Comparison of ENCODE assay signal across 1 cellular context in the genomic region with DNA sequence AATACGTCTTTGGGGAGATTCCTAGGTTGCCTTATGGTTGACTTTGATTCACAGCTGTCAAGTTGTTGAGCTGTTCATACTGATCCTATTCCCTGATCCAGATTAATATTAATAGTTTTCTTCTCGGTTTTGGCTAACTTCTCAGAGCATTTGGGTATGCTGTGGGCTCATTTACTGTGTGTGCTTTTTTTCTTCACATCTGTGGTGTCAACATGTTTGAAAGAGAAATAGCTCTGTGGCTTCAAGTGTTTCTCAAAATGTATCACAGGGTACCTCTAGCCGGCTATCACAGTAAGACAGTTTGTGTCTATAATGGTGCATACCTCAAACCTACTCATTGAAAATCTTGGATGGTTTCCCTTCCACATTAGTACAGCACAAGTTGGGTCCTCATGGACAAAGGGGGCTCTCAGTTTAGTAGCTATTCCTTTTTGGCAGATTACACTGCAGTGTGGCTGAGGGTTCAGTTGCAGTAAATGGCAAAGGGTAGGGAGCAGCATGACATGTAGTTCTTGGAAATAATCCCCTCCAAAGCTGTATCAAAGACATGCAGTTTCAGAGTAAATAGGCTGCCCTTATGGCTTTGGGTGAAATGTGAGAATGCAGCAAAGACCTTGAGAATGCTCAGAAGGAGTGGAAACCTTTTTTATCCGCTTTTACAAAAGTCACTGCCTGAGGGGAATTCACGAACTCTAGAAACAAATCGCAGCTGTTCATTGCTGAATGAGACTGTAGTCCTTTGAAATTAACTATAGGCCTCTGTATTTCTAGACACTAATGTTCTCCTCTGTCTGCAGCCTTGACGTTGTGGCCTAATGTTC.
TF ChIP-seq lines count a peak whose summit lies in the region.

No MANE protein-coding gene starts in this region.

TF ChIP-seq in GM12878, 131 proteins besides CTCF, POLR2A, EP300 and RAD21 (continued from another document and continues in another):
- TF ChIP-seq, protein P1, sequence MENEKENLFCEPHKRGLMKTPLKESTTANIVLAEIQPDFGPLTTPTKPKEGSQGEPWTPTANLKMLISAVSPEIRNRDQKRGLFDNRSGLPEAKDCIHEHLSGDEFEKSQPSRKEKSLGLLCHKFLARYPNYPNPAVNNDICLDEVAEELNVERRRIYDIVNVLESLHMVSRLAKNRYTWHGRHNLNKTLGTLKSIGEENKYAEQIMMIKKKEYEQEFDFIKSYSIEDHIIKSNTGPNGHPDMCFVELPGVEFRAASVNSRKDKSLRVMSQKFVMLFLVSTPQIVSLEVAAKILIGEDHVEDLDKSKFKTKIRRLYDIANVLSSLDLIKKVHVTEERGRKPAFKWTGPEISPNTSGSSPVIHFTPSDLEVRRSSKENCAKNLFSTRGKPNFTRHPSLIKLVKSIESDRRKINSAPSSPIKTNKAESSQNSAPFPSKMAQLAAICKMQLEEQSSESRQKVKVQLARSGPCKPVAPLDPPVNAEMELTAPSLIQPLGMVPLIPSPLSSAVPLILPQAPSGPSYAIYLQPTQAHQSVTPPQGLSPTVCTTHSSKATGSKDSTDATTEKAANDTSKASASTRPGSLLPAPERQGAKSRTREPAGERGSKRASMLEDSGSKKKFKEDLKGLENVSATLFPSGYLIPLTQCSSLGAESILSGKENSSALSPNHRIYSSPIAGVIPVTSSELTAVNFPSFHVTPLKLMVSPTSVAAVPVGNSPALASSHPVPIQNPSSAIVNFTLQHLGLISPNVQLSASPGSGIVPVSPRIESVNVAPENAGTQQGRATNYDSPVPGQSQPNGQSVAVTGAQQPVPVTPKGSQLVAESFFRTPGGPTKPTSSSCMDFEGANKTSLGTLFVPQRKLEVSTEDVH (IDR thresholded peaks at IDR 0.05; ENCODE audit: low read depth, partially characterized antibody), result no peak
- TF ChIP-seq, protein P2, sequence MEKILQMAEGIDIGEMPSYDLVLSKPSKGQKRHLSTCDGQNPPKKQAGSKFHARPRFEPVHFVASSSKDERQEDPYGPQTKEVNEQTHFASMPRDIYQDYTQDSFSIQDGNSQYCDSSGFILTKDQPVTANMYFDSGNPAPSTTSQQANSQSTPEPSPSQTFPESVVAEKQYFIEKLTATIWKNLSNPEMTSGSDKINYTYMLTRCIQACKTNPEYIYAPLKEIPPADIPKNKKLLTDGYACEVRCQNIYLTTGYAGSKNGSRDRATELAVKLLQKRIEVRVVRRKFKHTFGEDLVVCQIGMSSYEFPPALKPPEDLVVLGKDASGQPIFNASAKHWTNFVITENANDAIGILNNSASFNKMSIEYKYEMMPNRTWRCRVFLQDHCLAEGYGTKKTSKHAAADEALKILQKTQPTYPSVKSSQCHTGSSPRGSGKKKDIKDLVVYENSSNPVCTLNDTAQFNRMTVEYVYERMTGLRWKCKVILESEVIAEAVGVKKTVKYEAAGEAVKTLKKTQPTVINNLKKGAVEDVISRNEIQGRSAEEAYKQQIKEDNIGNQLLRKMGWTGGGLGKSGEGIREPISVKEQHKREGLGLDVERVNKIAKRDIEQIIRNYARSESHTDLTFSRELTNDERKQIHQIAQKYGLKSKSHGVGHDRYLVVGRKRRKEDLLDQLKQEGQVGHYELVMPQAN (conservative IDR thresholded peaks at IDR 0.05), result no peak
- no peak for TF ChIP-seq BRCA1 (IDR thresholded peaks at IDR 0.05; ENCODE audit: low read depth, low read length)
- TF ChIP-seq, protein P3, sequence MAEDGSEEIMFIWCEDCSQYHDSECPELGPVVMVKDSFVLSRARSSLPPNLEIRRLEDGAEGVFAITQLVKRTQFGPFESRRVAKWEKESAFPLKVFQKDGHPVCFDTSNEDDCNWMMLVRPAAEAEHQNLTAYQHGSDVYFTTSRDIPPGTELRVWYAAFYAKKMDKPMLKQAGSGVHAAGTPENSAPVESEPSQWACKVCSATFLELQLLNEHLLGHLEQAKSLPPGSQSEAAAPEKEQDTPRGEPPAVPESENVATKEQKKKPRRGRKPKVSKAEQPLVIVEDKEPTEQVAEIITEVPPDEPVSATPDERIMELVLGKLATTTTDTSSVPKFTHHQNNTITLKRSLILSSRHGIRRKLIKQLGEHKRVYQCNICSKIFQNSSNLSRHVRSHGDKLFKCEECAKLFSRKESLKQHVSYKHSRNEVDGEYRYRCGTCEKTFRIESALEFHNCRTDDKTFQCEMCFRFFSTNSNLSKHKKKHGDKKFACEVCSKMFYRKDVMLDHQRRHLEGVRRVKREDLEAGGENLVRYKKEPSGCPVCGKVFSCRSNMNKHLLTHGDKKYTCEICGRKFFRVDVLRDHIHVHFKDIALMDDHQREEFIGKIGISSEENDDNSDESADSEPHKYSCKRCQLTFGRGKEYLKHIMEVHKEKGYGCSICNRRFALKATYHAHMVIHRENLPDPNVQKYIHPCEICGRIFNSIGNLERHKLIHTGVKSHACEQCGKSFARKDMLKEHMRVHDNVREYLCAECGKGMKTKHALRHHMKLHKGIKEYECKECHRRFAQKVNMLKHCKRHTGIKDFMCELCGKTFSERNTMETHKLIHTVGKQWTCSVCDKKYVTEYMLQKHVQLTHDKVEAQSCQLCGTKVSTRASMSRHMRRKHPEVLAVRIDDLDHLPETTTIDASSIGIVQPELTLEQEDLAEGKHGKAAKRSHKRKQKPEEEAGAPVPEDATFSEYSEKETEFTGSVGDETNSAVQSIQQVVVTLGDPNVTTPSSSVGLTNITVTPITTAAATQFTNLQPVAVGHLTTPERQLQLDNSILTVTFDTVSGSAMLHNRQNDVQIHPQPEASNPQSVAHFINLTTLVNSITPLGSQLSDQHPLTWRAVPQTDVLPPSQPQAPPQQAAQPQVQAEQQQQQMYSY (CRISPR knock-in tag; IDR thresholded peaks at IDR 0.05), result no peak
- TF ChIP-seq NBN (IDR thresholded peaks at IDR 0.05), result peak; percentile 70
- TF ChIP-seq, protein P4, sequence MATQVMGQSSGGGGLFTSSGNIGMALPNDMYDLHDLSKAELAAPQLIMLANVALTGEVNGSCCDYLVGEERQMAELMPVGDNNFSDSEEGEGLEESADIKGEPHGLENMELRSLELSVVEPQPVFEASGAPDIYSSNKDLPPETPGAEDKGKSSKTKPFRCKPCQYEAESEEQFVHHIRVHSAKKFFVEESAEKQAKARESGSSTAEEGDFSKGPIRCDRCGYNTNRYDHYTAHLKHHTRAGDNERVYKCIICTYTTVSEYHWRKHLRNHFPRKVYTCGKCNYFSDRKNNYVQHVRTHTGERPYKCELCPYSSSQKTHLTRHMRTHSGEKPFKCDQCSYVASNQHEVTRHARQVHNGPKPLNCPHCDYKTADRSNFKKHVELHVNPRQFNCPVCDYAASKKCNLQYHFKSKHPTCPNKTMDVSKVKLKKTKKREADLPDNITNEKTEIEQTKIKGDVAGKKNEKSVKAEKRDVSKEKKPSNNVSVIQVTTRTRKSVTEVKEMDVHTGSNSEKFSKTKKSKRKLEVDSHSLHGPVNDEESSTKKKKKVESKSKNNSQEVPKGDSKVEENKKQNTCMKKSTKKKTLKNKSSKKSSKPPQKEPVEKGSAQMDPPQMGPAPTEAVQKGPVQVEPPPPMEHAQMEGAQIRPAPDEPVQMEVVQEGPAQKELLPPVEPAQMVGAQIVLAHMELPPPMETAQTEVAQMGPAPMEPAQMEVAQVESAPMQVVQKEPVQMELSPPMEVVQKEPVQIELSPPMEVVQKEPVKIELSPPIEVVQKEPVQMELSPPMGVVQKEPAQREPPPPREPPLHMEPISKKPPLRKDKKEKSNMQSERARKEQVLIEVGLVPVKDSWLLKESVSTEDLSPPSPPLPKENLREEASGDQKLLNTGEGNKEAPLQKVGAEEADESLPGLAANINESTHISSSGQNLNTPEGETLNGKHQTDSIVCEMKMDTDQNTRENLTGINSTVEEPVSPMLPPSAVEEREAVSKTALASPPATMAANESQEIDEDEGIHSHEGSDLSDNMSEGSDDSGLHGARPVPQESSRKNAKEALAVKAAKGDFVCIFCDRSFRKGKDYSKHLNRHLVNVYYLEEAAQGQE (IDR thresholded peaks at IDR 0.05; ENCODE audit: low read depth, low read length), result no peak
- no peak for TF ChIP-seq SMC3 (IDR thresholded peaks at IDR 0.05; ENCODE audit: borderline replicate concordance, low read length)
- no peak for TF ChIP-seq JUND (IDR thresholded peaks at IDR 0.05; ENCODE audit: low read depth, low read length)
- TF ChIP-seq STAT3 (IDR thresholded peaks at IDR 0.05; ENCODE audit: low read depth, low read length), result no peak
- no peak for TF ChIP-seq HDAC6 (IDR thresholded peaks at IDR 0.05; ENCODE audit: unreplicated experiment)
- TF ChIP-seq, protein P5, sequence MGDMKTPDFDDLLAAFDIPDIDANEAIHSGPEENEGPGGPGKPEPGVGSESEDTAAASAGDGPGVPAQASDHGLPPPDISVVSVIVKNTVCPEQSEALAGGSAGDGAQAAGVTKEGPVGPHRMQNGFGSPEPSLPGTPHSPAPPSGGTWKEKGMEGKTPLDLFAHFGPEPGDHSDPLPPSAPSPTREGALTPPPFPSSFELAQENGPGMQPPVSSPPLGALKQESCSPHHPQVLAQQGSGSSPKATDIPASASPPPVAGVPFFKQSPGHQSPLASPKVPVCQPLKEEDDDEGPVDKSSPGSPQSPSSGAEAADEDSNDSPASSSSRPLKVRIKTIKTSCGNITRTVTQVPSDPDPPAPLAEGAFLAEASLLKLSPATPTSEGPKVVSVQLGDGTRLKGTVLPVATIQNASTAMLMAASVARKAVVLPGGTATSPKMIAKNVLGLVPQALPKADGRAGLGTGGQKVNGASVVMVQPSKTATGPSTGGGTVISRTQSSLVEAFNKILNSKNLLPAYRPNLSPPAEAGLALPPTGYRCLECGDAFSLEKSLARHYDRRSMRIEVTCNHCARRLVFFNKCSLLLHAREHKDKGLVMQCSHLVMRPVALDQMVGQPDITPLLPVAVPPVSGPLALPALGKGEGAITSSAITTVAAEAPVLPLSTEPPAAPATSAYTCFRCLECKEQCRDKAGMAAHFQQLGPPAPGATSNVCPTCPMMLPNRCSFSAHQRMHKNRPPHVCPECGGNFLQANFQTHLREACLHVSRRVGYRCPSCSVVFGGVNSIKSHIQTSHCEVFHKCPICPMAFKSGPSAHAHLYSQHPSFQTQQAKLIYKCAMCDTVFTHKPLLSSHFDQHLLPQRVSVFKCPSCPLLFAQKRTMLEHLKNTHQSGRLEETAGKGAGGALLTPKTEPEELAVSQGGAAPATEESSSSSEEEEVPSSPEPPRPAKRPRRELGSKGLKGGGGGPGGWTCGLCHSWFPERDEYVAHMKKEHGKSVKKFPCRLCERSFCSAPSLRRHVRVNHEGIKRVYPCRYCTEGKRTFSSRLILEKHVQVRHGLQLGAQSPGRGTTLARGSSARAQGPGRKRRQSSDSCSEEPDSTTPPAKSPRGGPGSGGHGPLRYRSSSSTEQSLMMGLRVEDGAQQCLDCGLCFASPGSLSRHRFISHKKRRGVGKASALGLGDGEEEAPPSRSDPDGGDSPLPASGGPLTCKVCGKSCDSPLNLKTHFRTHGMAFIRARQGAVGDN (IDR thresholded peaks at IDR 0.05), result peak; percentile 56
- TF ChIP-seq TBL1XR1 (IDR thresholded peaks at IDR 0.05; ENCODE audit: low read depth, low read length), result no peak
- no peak for TF ChIP-seq LARP7 (IDR thresholded peaks at IDR 0.05)
- TF ChIP-seq MTA2 (IDR thresholded peaks at IDR 0.05; ENCODE audit: low read depth), result peak; percentile 55; the same call in 1 of the 2 replicates
- TF ChIP-seq NFXL1 (IDR thresholded peaks at IDR 0.05; ENCODE audit: borderline replicate concordance), result no peak
- no peak for TF ChIP-seq PAX8 (IDR thresholded peaks at IDR 0.05)
- peak; percentile 57 to 58; a peak in 3 of 4 replicates for TF ChIP-seq IKZF2 (IDR thresholded peaks at IDR 0.05)
- no peak for TF ChIP-seq EZH2 (IDR thresholded peaks at IDR 0.05; ENCODE audit: borderline replicate concordance, control insufficient read depth, low read depth, low read length)
- no peak; the same call in 1 of the 2 replicates for TF ChIP-seq ZNF384 (IDR thresholded peaks at IDR 0.05; ENCODE audit: borderline replicate concordance, low read depth, low read length)
- TF ChIP-seq, protein P6, sequence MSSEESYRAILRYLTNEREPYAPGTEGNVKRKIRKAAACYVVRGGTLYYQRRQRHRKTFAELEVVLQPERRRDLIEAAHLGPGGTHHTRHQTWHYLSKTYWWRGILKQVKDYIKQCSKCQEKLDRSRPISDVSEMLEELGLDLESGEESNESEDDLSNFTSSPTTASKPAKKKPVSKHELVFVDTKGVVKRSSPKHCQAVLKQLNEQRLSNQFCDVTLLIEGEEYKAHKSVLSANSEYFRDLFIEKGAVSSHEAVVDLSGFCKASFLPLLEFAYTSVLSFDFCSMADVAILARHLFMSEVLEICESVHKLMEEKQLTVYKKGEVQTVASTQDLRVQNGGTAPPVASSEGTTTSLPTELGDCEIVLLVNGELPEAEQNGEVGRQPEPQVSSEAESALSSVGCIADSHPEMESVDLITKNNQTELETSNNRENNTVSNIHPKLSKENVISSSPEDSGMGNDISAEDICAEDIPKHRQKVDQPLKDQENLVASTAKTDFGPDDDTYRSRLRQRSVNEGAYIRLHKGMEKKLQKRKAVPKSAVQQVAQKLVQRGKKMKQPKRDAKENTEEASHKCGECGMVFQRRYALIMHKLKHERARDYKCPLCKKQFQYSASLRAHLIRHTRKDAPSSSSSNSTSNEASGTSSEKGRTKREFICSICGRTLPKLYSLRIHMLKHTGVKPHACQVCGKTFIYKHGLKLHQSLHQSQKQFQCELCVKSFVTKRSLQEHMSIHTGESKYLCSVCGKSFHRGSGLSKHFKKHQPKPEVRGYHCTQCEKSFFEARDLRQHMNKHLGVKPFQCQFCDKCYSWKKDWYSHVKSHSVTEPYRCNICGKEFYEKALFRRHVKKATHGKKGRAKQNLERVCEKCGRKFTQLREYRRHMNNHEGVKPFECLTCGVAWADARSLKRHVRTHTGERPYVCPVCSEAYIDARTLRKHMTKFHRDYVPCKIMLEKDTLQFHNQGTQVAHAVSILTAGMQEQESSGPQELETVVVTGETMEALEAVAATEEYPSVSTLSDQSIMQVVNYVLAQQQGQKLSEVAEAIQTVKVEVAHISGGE (CRISPR knock-in tag; IDR thresholded peaks at IDR 0.05), result no peak
- TF ChIP-seq, protein P7, sequence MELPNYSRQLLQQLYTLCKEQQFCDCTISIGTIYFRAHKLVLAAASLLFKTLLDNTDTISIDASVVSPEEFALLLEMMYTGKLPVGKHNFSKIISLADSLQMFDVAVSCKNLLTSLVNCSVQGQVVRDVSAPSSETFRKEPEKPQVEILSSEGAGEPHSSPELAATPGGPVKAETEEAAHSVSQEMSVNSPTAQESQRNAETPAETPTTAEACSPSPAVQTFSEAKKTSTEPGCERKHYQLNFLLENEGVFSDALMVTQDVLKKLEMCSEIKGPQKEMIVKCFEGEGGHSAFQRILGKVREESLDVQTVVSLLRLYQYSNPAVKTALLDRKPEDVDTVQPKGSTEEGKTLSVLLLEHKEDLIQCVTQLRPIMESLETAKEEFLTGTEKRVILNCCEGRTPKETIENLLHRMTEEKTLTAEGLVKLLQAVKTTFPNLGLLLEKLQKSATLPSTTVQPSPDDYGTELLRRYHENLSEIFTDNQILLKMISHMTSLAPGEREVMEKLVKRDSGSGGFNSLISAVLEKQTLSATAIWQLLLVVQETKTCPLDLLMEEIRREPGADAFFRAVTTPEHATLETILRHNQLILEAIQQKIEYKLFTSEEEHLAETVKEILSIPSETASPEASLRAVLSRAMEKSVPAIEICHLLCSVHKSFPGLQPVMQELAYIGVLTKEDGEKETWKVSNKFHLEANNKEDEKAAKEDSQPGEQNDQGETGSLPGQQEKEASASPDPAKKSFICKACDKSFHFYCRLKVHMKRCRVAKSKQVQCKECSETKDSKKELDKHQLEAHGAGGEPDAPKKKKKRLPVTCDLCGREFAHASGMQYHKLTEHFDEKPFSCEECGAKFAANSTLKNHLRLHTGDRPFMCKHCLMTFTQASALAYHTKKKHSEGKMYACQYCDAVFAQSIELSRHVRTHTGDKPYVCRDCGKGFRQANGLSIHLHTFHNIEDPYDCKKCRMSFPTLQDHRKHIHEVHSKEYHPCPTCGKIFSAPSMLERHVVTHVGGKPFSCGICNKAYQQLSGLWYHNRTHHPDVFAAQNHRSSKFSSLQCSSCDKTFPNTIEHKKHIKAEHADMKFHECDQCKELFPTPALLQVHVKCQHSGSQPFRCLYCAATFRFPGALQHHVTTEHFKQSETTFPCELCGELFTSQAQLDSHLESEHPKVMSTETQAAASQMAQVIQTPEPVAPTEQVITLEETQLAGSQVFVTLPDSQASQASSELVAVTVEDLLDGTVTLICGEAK (IDR thresholded peaks at IDR 0.05; ENCODE audit: borderline replicate concordance), result no peak
- peak; percentile 40; the same call in 1 of the 2 replicates for TF ChIP-seq ZBED1 (IDR thresholded peaks at IDR 0.05; ENCODE audit: borderline replicate concordance)
- TF ChIP-seq POLR2AphosphoS2 (IDR thresholded peaks at IDR 0.05; ENCODE audit: low read depth, low read length), result no peak
- no peak for TF ChIP-seq GATAD2B (conservative IDR thresholded peaks at IDR 0.05; ENCODE audit: low read depth)
